Comparison of ENCODE assay signal across 19 cellular contexts in genomic region chr3:114694251-114694650, GRCh38.
"Had no signal": no experiment of that assay in that cellular context is flagged by ENCODE, and none has a peak within 500 bp of the region (broad histone marks: within the 10 kb centered on the region; RNA-seq: fewer than 3 reads in every experiment).

No MANE protein-coding gene starts in this region.

- DNase-seq: colonic mucosa; cortex of kidney; effector CD8-positive, alpha-beta T cell; effector memory CD8-positive, alpha-beta T cell; endodermal cell; foreskin keratinocyte; heart left ventricle; hypothalamus; left cardiac atrium; left lung; left ventricle myocardium superior; lower lobe of right lung; mesenchymal stem cell; midbrain; naive thymus-derived CD4-positive, alpha-beta T cell had no signal

- H3K27ac ChIP-seq: colonic mucosa, esophagus muscularis mucosa, foreskin keratinocyte, gastroesophageal sphincter, heart left ventricle, hepatocyte, left lung, lower lobe of right lung had no signal

- H3K9me3 ChIP-seq: colonic mucosa, esophagus muscularis mucosa, gastroesophageal sphincter, heart left ventricle, left lung, lower lobe of right lung had no signal

- H3K27me3 ChIP-seq: colonic mucosa, esophagus muscularis mucosa, foreskin keratinocyte, gastroesophageal sphincter, heart left ventricle, hepatocyte, left lung had no signal

- ATAC-seq: effector memory CD8-positive, alpha-beta T cell; foreskin keratinocyte; gastroesophageal sphincter; heart left ventricle; left cardiac atrium; left lung; left ventricle myocardium superior; lower lobe of right lung; naive thymus-derived CD4-positive, alpha-beta T cell had no signal

- H2AFZ ChIP-seq: hepatocyte had no signal

- H3K36me3 ChIP-seq: colonic mucosa, esophagus muscularis mucosa, gastroesophageal sphincter, left lung had no signal

- H3K79me2 ChIP-seq: hepatocyte had no signal

- H3K9me3 Mint-ChIP-seq: dendritic cell treated with granulocyte-macrophage colony-stimulating factor and Interleukin-4, amounts not matched to agents 40 ng/mL and 50 ng/mL, for 4 days; effector memory CD8-positive, alpha-beta T cell; endodermal cell; naive thymus-derived CD4-positive, alpha-beta T cell had no signal

- H3K27me3 Mint-ChIP-seq: dendritic cell treated with granulocyte-macrophage colony-stimulating factor and Interleukin-4, amounts not matched to agents 40 ng/mL and 50 ng/mL, for 4 days; effector memory CD8-positive, alpha-beta T cell; naive thymus-derived CD4-positive, alpha-beta T cell had no signal

- H3K4me1 ChIP-seq: colonic mucosa, foreskin keratinocyte, gastroesophageal sphincter had no signal

- H3K4me3 Mint-ChIP-seq: dendritic cell treated with granulocyte-macrophage colony-stimulating factor and Interleukin-4, amounts not matched to agents 40 ng/mL and 50 ng/mL, for 4 days; effector memory CD8-positive, alpha-beta T cell; endodermal cell; naive thymus-derived CD4-positive, alpha-beta T cell had no signal

- H3K4me1 Mint-ChIP-seq: endodermal cell had no signal

- H3K27ac Mint-ChIP-seq: dendritic cell treated with granulocyte-macrophage colony-stimulating factor and Interleukin-4, amounts not matched to agents 40 ng/mL and 50 ng/mL, for 4 days; effector memory CD8-positive, alpha-beta T cell; endodermal cell; naive thymus-derived CD4-positive, alpha-beta T cell had no signal

- H3K4me2 ChIP-seq: hepatocyte had no signal

- H3K4me3 ChIP-seq: colonic mucosa, esophagus muscularis mucosa, gastroesophageal sphincter, heart left ventricle, hepatocyte, left lung, lower lobe of right lung had no signal
